Comparison of ENCODE assay signal across 1 cellular context in the genomic region with DNA sequence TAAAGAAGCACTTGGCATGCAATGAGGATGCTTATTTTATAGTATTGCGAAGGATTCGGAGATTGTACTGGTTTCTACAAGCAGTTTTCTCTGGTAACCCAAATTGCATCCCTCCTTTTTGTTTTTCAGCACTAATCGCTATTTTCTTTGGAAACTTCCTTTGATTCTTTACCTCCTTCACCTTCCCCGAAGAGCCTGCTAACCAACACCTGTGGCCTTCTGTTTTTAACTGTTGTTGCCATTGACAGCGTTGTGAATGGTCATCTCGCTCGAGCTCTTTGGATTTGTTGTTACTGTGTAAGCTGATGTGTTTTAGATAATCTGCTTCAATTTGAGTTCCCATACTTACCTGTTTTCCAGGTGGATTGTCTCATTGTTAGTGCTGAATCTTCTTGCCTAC.
TF ChIP-seq lines count a peak whose summit lies in the region.

No MANE protein-coding gene starts in this region.

TF ChIP-seq in SK-N-SH treated with all-trans-retinoic acid at 6 μM for 48 hours, 23 proteins besides CTCF, POLR2A, EP300 and RAD21 (continued from another document):
- TF ChIP-seq TCF4 (CRISPR knock-in tag; IDR thresholded peaks at IDR 0.05; ENCODE audit: borderline replicate concordance), result no peak
- TF ChIP-seq CSDC2 (CRISPR knock-in tag; IDR thresholded peaks at IDR 0.05), result no peak
- no peak for TF ChIP-seq BACH2 (CRISPR knock-in tag; IDR thresholded peaks at IDR 0.05; ENCODE audit: borderline replicate concordance)
